ENCODE assay signal across 2 cellular contexts in the genomic region with DNA sequence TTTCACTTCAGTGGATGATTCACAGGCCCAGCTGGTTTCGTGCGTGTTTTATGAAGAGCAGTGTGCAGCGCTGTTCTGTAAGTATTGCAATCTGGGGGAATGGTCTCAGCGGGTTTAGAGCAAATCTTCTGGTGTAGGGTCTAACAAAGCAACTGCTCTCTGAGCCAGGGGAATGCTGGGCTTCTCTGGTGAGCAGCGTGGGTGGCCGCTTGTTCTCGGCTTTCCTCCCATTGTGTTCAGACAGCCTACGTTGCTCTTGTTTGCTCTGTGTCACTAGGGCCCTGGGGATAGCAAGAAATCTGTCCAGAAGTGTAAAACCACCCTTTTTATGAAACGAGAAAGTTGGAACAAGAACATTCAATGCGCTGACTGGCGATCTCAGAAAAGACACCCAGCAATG.
TF ChIP-seq lines count a peak whose summit lies in the region.

No MANE protein-coding gene starts in this region.

TF ChIP-seq in HEK293, 187 proteins besides CTCF, POLR2A, EP300 and RAD21:
- TF ChIP-seq EGR2 (tag by site-specific recombination; IDR thresholded peaks at IDR 0.05; ENCODE audit: low read depth), result 0 out of 2 replicates have a peak, but pooled peaks have one; percentile 30
- TF ChIP-seq, protein P1, sequence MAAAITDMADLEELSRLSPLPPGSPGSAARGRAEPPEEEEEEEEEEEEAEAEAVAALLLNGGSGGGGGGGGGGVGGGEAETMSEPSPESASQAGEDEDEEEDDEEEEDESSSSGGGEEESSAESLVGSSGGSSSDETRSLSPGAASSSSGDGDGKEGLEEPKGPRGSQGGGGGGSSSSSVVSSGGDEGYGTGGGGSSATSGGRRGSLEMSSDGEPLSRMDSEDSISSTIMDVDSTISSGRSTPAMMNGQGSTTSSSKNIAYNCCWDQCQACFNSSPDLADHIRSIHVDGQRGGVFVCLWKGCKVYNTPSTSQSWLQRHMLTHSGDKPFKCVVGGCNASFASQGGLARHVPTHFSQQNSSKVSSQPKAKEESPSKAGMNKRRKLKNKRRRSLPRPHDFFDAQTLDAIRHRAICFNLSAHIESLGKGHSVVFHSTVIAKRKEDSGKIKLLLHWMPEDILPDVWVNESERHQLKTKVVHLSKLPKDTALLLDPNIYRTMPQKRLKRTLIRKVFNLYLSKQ (tag by site-specific recombination; IDR thresholded peaks at IDR 0.05; ENCODE audit: borderline replicate concordance), result no peak
TF ChIP-seq in HEK293: peak in this region for 1.

TF ChIP-seq in HepG2, 621 proteins besides CTCF, POLR2A, EP300 and RAD21:
- no peak for TF ChIP-seq ZBTB8A (CRISPR knock-in tag; IDR thresholded peaks at IDR 0.05; ENCODE audit: borderline replicate concordance, low read depth)
- TF ChIP-seq, protein P2, sequence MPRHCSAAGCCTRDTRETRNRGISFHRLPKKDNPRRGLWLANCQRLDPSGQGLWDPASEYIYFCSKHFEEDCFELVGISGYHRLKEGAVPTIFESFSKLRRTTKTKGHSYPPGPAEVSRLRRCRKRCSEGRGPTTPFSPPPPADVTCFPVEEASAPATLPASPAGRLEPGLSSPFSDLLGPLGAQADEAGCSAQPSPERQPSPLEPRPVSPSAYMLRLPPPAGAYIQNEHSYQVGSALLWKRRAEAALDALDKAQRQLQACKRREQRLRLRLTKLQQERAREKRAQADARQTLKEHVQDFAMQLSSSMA (CRISPR knock-in tag; IDR thresholded peaks at IDR 0.05), result no peak
- no peak for TF ChIP-seq HNRNPUL1 (IDR thresholded peaks at IDR 0.05; ENCODE audit: low read depth, low read length)
- TF ChIP-seq HOXA5 (CRISPR knock-in tag; IDR thresholded peaks at IDR 0.05), result no peak
